In the genomic region with DNA sequence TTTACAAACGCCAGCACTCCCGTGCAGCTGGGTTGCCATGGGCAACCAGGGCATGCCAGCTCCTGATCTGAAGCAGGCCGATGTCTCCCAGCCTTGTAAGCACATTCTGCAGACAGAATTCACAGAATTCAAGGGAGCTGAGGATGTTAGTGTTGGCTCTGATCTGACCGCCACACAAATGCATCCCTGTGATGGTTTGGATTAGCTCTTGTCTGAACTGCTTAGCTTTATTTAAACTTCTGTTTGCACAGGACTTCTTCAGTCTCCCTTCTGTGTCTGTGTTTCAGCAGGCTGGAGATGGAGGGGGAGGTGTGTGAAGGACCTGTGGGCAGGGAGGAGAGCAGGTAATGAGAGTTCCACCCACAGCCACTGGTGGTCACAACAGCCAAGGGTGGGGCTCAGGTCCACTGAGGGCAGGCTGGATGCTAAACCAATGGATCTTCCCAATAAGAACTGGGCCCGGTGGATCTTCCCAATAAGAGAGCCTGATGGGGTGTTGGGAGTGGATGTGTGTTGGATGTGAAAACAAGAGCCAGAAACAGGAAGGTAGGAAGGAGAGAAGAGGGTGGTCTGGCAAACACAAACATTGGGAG, we compare ENCODE assay signal across 2 cellular contexts.
TF ChIP-seq lines count a peak whose summit lies in the region.

No MANE protein-coding gene starts in this region.

TF ChIP-seq in endothelial cell of umbilical vein, 7 proteins besides CTCF, POLR2A, EP300 and RAD21:
- TF ChIP-seq, protein P1, sequence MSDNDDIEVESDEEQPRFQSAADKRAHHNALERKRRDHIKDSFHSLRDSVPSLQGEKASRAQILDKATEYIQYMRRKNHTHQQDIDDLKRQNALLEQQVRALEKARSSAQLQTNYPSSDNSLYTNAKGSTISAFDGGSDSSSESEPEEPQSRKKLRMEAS (IDR thresholded peaks at IDR 0.05; ENCODE audit: insufficient read depth, insufficient read length), result no peak
- TF ChIP-seq GATA2 (IDR thresholded peaks at IDR 0.05; ENCODE audit: insufficient read depth, insufficient read length, low read depth, low read length) (no peak), POLR2AphosphoS5 (IDR thresholded peaks at IDR 0.05; ENCODE audit: insufficient read depth, low read depth, low read length) (no peak), EZH2 (IDR thresholded peaks at IDR 0.05; ENCODE audit: borderline replicate concordance, low read depth, low read length, severe bottlenecking) (no peak), FOS (IDR thresholded peaks at IDR 0.05; ENCODE audit: borderline replicate concordance, insufficient read depth, low read length) (no peak), JUN (IDR thresholded peaks at IDR 0.05; ENCODE audit: borderline replicate concordance, insufficient read depth, insufficient read length, low read depth) (no peak), MYC (IDR thresholded peaks at IDR 0.05; ENCODE audit: low read depth, low read length) (no peak)

TF ChIP-seq in neural cell, 6 proteins besides CTCF, POLR2A, EP300 and RAD21 (continued from another document):
- TF ChIP-seq TAF1 (IDR thresholded peaks at IDR 0.05; ENCODE audit: low read depth) (no peak), MXI1 (conservative IDR thresholded peaks at IDR 0.05; ENCODE audit: poor library complexity, severe bottlenecking) (peak; percentile 18), POLR2AphosphoS5 (IDR thresholded peaks at IDR 0.05) (no peak), EZH2 (IDR thresholded peaks at IDR 0.05; ENCODE audit: borderline replicate concordance, insufficient read depth, low read length, poor library complexity, severe bottlenecking) (no peak)
- TF ChIP-seq, protein P2, sequence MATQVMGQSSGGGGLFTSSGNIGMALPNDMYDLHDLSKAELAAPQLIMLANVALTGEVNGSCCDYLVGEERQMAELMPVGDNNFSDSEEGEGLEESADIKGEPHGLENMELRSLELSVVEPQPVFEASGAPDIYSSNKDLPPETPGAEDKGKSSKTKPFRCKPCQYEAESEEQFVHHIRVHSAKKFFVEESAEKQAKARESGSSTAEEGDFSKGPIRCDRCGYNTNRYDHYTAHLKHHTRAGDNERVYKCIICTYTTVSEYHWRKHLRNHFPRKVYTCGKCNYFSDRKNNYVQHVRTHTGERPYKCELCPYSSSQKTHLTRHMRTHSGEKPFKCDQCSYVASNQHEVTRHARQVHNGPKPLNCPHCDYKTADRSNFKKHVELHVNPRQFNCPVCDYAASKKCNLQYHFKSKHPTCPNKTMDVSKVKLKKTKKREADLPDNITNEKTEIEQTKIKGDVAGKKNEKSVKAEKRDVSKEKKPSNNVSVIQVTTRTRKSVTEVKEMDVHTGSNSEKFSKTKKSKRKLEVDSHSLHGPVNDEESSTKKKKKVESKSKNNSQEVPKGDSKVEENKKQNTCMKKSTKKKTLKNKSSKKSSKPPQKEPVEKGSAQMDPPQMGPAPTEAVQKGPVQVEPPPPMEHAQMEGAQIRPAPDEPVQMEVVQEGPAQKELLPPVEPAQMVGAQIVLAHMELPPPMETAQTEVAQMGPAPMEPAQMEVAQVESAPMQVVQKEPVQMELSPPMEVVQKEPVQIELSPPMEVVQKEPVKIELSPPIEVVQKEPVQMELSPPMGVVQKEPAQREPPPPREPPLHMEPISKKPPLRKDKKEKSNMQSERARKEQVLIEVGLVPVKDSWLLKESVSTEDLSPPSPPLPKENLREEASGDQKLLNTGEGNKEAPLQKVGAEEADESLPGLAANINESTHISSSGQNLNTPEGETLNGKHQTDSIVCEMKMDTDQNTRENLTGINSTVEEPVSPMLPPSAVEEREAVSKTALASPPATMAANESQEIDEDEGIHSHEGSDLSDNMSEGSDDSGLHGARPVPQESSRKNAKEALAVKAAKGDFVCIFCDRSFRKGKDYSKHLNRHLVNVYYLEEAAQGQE (IDR thresholded peaks at IDR 0.05; ENCODE audit: borderline replicate concordance), result peak; percentile 71
